ENCODE assay signal across 8 cellular contexts in genomic region chr14:24094839-24095195, GRCh38. TPM values are rescaled to one million over a fixed set of nuclear protein-coding genes. Genes with fewer than 3 reads are reported as not detected.
DNase-seq lines count a peak whose midpoint lies in the region; ATAC-seq and TF ChIP-seq lines count a peak whose summit lies in the region.

No MANE protein-coding gene starts in this region.

- no peaks in the 10 kb centered on the region for H3K27me3 ChIP-seq in kidney epithelial cell (ENCODE audit: control insufficient read depth, insufficient read depth, low read length)

- DNase-seq in AG10803 (ENCODE audit: low read depth) (peak; percentile 5), kidney epithelial cell (ENCODE audit: low read depth) (no peak), SKM-1 (lab: John Stamatoyannopoulos, UW; ENCODE audit: unreplicated experiment) (no peak), HCEC 1CT (no peak), DMS53 treated with DMSO at 0.1 percent for 48 hours (lab: John Stamatoyannopoulos, UW; ENCODE audit: unreplicated experiment) (no peak)
- DNase-seq in activated naive CD8-positive, alpha-beta T cell treated with anti-CD3 and anti-CD28 coated beads, Interleukin-2, amount 50 U/mL, for 24 hours = peak; percentile 20

- H3K4me3 Mint-ChIP-seq in activated naive CD8-positive, alpha-beta T cell treated with anti-CD3 and anti-CD28 coated beads, Interleukin-2, amount 50 U/mL, for 24 hours = peak overlapping the region; percentile 98

- H3K36me3 ChIP-seq in kidney epithelial cell (ENCODE audit: control insufficient read depth, insufficient read depth, low read length) = no peaks in the 10 kb centered on the region

- peaks cover 25% of the 10 kb centered on the region for H3K4me1 Mint-ChIP-seq in activated naive CD8-positive, alpha-beta T cell treated with anti-CD3 and anti-CD28 coated beads, Interleukin-2, amount 50 U/mL, for 24 hours

- peak overlapping the region; percentile 72 for H3K27ac ChIP-seq in temporal lobe (ENCODE audit: low read depth, low read length)

- H3K9me3 Mint-ChIP-seq in activated naive CD8-positive, alpha-beta T cell treated with anti-CD3 and anti-CD28 coated beads, Interleukin-2, amount 50 U/mL, for 24 hours = no peaks in the 10 kb centered on the region

- H3K36me3 Mint-ChIP-seq in activated naive CD8-positive, alpha-beta T cell treated with anti-CD3 and anti-CD28 coated beads, Interleukin-2, amount 50 U/mL, for 24 hours (ENCODE audit: low read depth) = peaks cover 28% of the 10 kb centered on the region

- H3K27ac Mint-ChIP-seq in activated naive CD8-positive, alpha-beta T cell treated with anti-CD3 and anti-CD28 coated beads, Interleukin-2, amount 50 U/mL, for 24 hours = peak overlapping the region; percentile 97

- peak overlapping the region; percentile 95 for H3K4me3 ChIP-seq in AG10803 (ENCODE audit: low read length)
- peak overlapping the region; percentile 82 for H3K4me3 ChIP-seq in kidney epithelial cell (ENCODE audit: low read depth, low read length)

- ATAC-seq in HG02973 (IDR thresholded peaks at IDR 0.05; ENCODE audit: unreplicated experiment) = peak; percentile 0
- ATAC-seq in activated naive CD8-positive, alpha-beta T cell treated with anti-CD3 and anti-CD28 coated beads, Interleukin-2, amount 50 U/mL, for 24 hours = no peak

- H3K27me3 Mint-ChIP-seq in activated naive CD8-positive, alpha-beta T cell treated with anti-CD3 and anti-CD28 coated beads, Interleukin-2, amount 50 U/mL, for 24 hours = no peaks in the 10 kb centered on the region

- TF ChIP-seq CTCF in AG10803 (conservative IDR thresholded peaks at IDR 0.05; ENCODE audit: low read length) = no peak
- no peak for TF ChIP-seq CTCF in kidney epithelial cell (IDR thresholded peaks at IDR 0.05; ENCODE audit: insufficient read depth, low read length, poor library complexity, severe bottlenecking)

RNA-seq across cellular contexts. Expression of gene PCK2, which starts 0.7 kb away (rescaled TPM):
- total RNA-seq in kidney epithelial cell (127 and 142 TPM in 2 replicates), temporal lobe (0.49 TPM)

RNA-seq across cellular contexts. Expression of gene DCAF11, which starts 19.8 kb away (rescaled TPM):
- total RNA-seq in kidney epithelial cell (63.3 and 83.9 TPM in 2 replicates), temporal lobe (49.2 TPM)

RNA-seq across cellular contexts. Expression of gene NRL, which starts 19.9 kb away (rescaled TPM):
- total RNA-seq in kidney epithelial cell (3.6 and 4.8 TPM in 2 replicates), temporal lobe (1.2 TPM)

RNA-seq across cellular contexts. Expression of gene CPNE6, which starts 23.5 kb away (rescaled TPM):
- total RNA-seq in kidney epithelial cell = not detected in 2 replicates
- total RNA-seq in temporal lobe = 46.2 TPM

RNA-seq across cellular contexts. Expression of gene FITM1, which starts 35.6 kb away (rescaled TPM):
- total RNA-seq in kidney epithelial cell (not detected in 2 replicates), temporal lobe (not detected)

Comparison
In these comparisons a context has a peak if more than half of its experiments do, and no peak if none do; other contexts are left out.
1. DNase-seq: peak in AG10803 (single experiment) and activated naive CD8-positive, alpha-beta T cell treated with anti-CD3 and anti-CD28 coated beads, Interleukin-2, amount 50 U/mL, for 24 hours (single experiment); none in kidney epithelial cell (single experiment), SKM-1 (single experiment), HCEC 1CT (single experiment) and DMS53 treated with DMSO at 0.1 percent for 48 hours (single experiment).
2. RNA of gene PCK2, which starts 0.7 kb away (total RNA-seq): 127 to 142 TPM in kidney epithelial cell; 0.49 TPM in temporal lobe (single experiment); every median in the first group is over 10 times any median in the second.